ENCODE assay signal across 9 cellular contexts in the genomic region with DNA sequence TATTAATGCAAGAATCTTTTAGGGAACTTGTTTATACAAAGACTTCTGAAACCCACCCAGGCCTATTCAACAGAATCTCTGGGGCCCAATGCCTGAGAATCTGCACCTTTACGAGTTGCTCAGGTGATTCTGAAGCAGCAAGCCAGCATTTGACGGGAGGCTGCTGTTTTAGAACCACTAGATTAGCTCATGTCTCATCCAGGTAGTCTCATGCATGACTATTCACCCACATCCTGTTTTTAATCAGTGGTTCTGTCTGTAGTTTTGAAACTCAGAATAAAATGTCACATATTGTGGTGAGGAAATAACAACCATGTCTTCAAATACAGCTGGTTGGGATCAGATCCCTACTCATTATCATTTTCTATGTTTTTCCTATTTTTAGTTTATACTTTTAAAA. TPM values are rescaled to one million over a fixed set of nuclear protein-coding genes. Genes with fewer than 3 reads are reported as not detected.
DNase-seq lines count a peak whose midpoint lies in the region; ATAC-seq and TF ChIP-seq lines count a peak whose summit lies in the region.
"Had no signal": no experiment of that assay in that cellular context is flagged by ENCODE, and none has a peak within 500 bp of the region (broad histone marks: within the 10 kb centered on the region; RNA-seq: fewer than 3 reads in every experiment).

No MANE protein-coding gene starts in this region.

- H3K4me3 ChIP-seq in naive thymus-derived CD4-positive, alpha-beta T cell (ENCODE audit: low read length), result peak overlapping the region; percentile 7
- H3K4me3 ChIP-seq in GM23338, result no peak overlapping the region
- H3K4me3 ChIP-seq: cardiac muscle cell had no signal

- peaks cover 6% of the 10 kb centered on the region; the same call in 1 of the 2 replicates for H3K9me2 ChIP-seq in GM23338 (ENCODE audit: insufficient read depth)

- peaks cover 33 to 55% of the 10 kb centered on the region in 2 donors for H3K4me1 ChIP-seq in naive thymus-derived CD4-positive, alpha-beta T cell (ENCODE audit: control insufficient read depth in 2 of 2, insufficient read depth in 2 of 2, low read length in 2 of 2)
- H3K4me1 ChIP-seq in GM23338 (ENCODE audit: insufficient read depth), result no peaks in the 10 kb centered on the region

- intact Hi-C loops in CD4-positive, alpha-beta T cell (cut with DNase I, micrococcal nuclease), result loop anchor here in 1 of 2 experiments (1.0 to 5.0 kb wide), 4 partner anchors 9 to 42 kb away; no protein-coding TSS in a partner anchor
- intact Hi-C loops in naive thymus-derived CD4-positive, alpha-beta T cell (cut with micrococcal nuclease), result loop anchor here (1.0 to 10.0 kb wide), 13 partner anchors 8 to 1070 kb away; a partner anchor contains a TSS

- TF ChIP-seq CTCF in CD4-positive, alpha-beta T cell (IDR thresholded peaks at IDR 0.05), result no peak
- TF ChIP-seq CTCF in GM23338 (conservative IDR thresholded peaks at IDR 0.05; ENCODE audit: low read depth in 2 of 2), result no peak

- H4K20me1 ChIP-seq in GM23338 (replicated peaks; ENCODE audit: insufficient read depth), result no peaks in the 10 kb centered on the region

- no peaks in the 10 kb centered on the region for H3K79me2 ChIP-seq in GM23338 (replicated peaks; ENCODE audit: insufficient read depth)

- peaks cover 82% of the 10 kb centered on the region for H3K4me1 Mint-ChIP-seq in CD4-positive, alpha-beta T cell (ENCODE audit: low read depth)
- H3K4me1 Mint-ChIP-seq in naive thymus-derived CD4-positive, alpha-beta T cell, result peaks cover 31 to 82% (median 77%) of the 10 kb centered on the region in 7 donors
- no peaks in the 10 kb centered on the region for H3K4me1 Mint-ChIP-seq in GM23338

- CTCF ChIA-PET in CD4-positive, alpha-beta T cell (lab: Charles Lee), result interaction anchor here (0.8 to 3.0 kb wide), 5 partner anchors 9 to 77 kb away, joined by 3 to 24 read pairs (median 4); no protein-coding TSS in a partner anchor
- CTCF ChIA-PET in naive thymus-derived CD4-positive, alpha-beta T cell (lab: Charles Lee), result interaction anchor here (0.8 to 3.2 kb wide), 13 partner anchors 9 to 77 kb away, joined by 3 to 19 read pairs (median 5); a partner anchor contains a TSS

- H3K27me3 Mint-ChIP-seq in CD4-positive, alpha-beta T cell, result no peaks in the 10 kb centered on the region
- no peaks in the 10 kb centered on the region for H3K27me3 Mint-ChIP-seq in naive thymus-derived CD4-positive, alpha-beta T cell
- no peaks in the 10 kb centered on the region for H3K27me3 Mint-ChIP-seq in GM23338 (ENCODE audit: insufficient read depth, low read depth, poor library complexity)

- peak overlapping the region; percentile 94 for H3K27ac ChIP-seq in CD4-positive, alpha-beta T cell (ENCODE audit: low read depth, low read length)
- H3K27ac ChIP-seq in naive thymus-derived CD4-positive, alpha-beta T cell (ENCODE audit: low read depth, low read length), result peak overlapping the region; percentile 75
- no peak overlapping the region for H3K27ac ChIP-seq in GM23338 (ENCODE audit: low read depth)
- H3K27ac ChIP-seq: cardiac muscle cell had no signal

- peak; percentile 91 for ATAC-seq in CD4-positive, alpha-beta T cell (ENCODE audit: poor library complexity)
- ATAC-seq in GM21367 (IDR thresholded peaks at IDR 0.05; ENCODE audit: unreplicated experiment) (peak; percentile 98), HG03571 (IDR thresholded peaks at IDR 0.05; ENCODE audit: unreplicated experiment) (peak; percentile 100), GM23338 (no peak)
- peak; percentile 98 for ATAC-seq in naive thymus-derived CD4-positive, alpha-beta T cell

- POLR2A ChIA-PET in CD4-positive, alpha-beta T cell (lab: Charles Lee), result interaction anchor here (0.5 to 9.7 kb wide), 36 partner anchors 9 to 1059 kb away, joined by 3 to 258 read pairs (median 5); a partner anchor contains a TSS
- POLR2A ChIA-PET in naive thymus-derived CD4-positive, alpha-beta T cell (lab: Charles Lee), result interaction anchor here (0.6 to 18.5 kb wide), 22 partner anchors 9 to 82 kb away, joined by 3 to 810 read pairs (median 5); a partner anchor contains a TSS

- no peaks in the 10 kb centered on the region for H3F3A ChIP-seq in GM23338 (replicated peaks; ENCODE audit: low read depth)

- H3K9me3 ChIP-seq in CD4-positive, alpha-beta T cell (ENCODE audit: control insufficient read depth, low read length), result peaks cover 7% of the 10 kb centered on the region
- peaks cover 0 to 18% (median 7%) of the 10 kb centered on the region in 3 experiments for H3K9me3 ChIP-seq in naive thymus-derived CD4-positive, alpha-beta T cell (ENCODE audit: control insufficient read depth in 2 of 3, low read length in 3 of 3)

- H3K4me2 ChIP-seq in GM23338, result no peak overlapping the region

- DNase-seq in CD4-positive, alpha-beta T cell, result peak; percentile 53 to 79 (median 64)
- peak; percentile 37 for DNase-seq in activated T-cell treated with anti-CD3 and anti-CD28 coated beads for 1 hour (ENCODE audit: low read depth)
- peak in 8 of 9 donors; percentile 44 to 92 (median 88) for DNase-seq in naive thymus-derived CD4-positive, alpha-beta T cell
- no peak for DNase-seq in KG1 (lab: John Stamatoyannopoulos, UW)
- DNase-seq in pons (ENCODE audit: low spot score), result no peak
- no peak for DNase-seq in GM23338 (ENCODE audit: low spot score)

- H3K27ac Mint-ChIP-seq in CD4-positive, alpha-beta T cell, result peak overlapping the region; percentile 99
- peak overlapping the region; percentile 91 to 100 (median 99) for H3K27ac Mint-ChIP-seq in naive thymus-derived CD4-positive, alpha-beta T cell
- no peak overlapping the region for H3K27ac Mint-ChIP-seq in GM23338

- no peaks in the 10 kb centered on the region for H3K36me3 ChIP-seq in naive thymus-derived CD4-positive, alpha-beta T cell (ENCODE audit: control insufficient read depth in 2 of 3, insufficient read depth in 3 of 3, low read length in 3 of 3)
- no peaks in the 10 kb centered on the region for H3K36me3 ChIP-seq in GM23338 (ENCODE audit: insufficient read depth)
- H3K36me3 ChIP-seq: cardiac muscle cell had no signal

- H2AFZ ChIP-seq in GM23338, result no peak overlapping the region

- H3K4me3 Mint-ChIP-seq in CD4-positive, alpha-beta T cell, result peak overlapping the region; percentile 74
- peak overlapping the region; percentile 8 to 83 (median 74) for H3K4me3 Mint-ChIP-seq in naive thymus-derived CD4-positive, alpha-beta T cell
- no peak overlapping the region for H3K4me3 Mint-ChIP-seq in GM23338

- H3K36me3 Mint-ChIP-seq in CD4-positive, alpha-beta T cell (ENCODE audit: low read depth), result peaks cover 81% of the 10 kb centered on the region
- H3K36me3 Mint-ChIP-seq in naive thymus-derived CD4-positive, alpha-beta T cell, result peaks cover 28 to 72% (median 37%) of the 10 kb centered on the region in 5 donors
- no peaks in the 10 kb centered on the region for H3K36me3 Mint-ChIP-seq in GM23338 (ENCODE audit: low read depth)

- peaks cover 32% of the 10 kb centered on the region for H3K9me3 Mint-ChIP-seq in CD4-positive, alpha-beta T cell
- H3K9me3 Mint-ChIP-seq in naive thymus-derived CD4-positive, alpha-beta T cell, result peaks cover 9 to 58% (median 42%) of the 10 kb centered on the region in 11 donors
- H3K9me3 Mint-ChIP-seq in GM23338, result peaks cover 2% of the 10 kb centered on the region; the same call in 1 of the 3 replicates

- H3K27me3 ChIP-seq in CD4-positive, alpha-beta T cell (ENCODE audit: control insufficient read depth, insufficient read depth, low read length), result no peaks in the 10 kb centered on the region
- no peaks in the 10 kb centered on the region for H3K27me3 ChIP-seq in naive thymus-derived CD4-positive, alpha-beta T cell (ENCODE audit: control insufficient read depth in 2 of 2, insufficient read depth in 2 of 2, low read length in 2 of 2)
- no peaks in the 10 kb centered on the region for H3K27me3 ChIP-seq in GM23338 (ENCODE audit: insufficient read depth)
- H3K27me3 ChIP-seq: cardiac muscle cell had no signal

TF ChIP-seq in GM23338, 12 proteins besides CTCF, POLR2A, EP300 and RAD21 (continues in another document):
- TF ChIP-seq EZH2phosphoT487 (IDR thresholded peaks at IDR 0.05; ENCODE audit: unreplicated experiment), result no peak
- no peak for TF ChIP-seq JUNB (IDR thresholded peaks at IDR 0.05; ENCODE audit: unreplicated experiment)
- TF ChIP-seq ZNF331 (CRISPR knock-in tag; IDR thresholded peaks at IDR 0.05; ENCODE audit: low read depth), result no peak
- TF ChIP-seq, protein P1, sequence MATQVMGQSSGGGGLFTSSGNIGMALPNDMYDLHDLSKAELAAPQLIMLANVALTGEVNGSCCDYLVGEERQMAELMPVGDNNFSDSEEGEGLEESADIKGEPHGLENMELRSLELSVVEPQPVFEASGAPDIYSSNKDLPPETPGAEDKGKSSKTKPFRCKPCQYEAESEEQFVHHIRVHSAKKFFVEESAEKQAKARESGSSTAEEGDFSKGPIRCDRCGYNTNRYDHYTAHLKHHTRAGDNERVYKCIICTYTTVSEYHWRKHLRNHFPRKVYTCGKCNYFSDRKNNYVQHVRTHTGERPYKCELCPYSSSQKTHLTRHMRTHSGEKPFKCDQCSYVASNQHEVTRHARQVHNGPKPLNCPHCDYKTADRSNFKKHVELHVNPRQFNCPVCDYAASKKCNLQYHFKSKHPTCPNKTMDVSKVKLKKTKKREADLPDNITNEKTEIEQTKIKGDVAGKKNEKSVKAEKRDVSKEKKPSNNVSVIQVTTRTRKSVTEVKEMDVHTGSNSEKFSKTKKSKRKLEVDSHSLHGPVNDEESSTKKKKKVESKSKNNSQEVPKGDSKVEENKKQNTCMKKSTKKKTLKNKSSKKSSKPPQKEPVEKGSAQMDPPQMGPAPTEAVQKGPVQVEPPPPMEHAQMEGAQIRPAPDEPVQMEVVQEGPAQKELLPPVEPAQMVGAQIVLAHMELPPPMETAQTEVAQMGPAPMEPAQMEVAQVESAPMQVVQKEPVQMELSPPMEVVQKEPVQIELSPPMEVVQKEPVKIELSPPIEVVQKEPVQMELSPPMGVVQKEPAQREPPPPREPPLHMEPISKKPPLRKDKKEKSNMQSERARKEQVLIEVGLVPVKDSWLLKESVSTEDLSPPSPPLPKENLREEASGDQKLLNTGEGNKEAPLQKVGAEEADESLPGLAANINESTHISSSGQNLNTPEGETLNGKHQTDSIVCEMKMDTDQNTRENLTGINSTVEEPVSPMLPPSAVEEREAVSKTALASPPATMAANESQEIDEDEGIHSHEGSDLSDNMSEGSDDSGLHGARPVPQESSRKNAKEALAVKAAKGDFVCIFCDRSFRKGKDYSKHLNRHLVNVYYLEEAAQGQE (IDR thresholded peaks at IDR 0.05; ENCODE audit: unreplicated experiment), result no peak
- no peak for TF ChIP-seq ZNF114 (CRISPR knock-in tag; IDR thresholded peaks at IDR 0.05)
- TF ChIP-seq STAT1 (IDR thresholded peaks at IDR 0.05; ENCODE audit: unreplicated experiment), result no peak

RNA-seq across cellular contexts. Expression of a gene that starts 39.5 kb away (rescaled TPM):
- 100 to 1,000 TPM; 474 to 490 TPM for total RNA-seq in CD4-positive, alpha-beta T cell
- total RNA-seq in naive thymus-derived CD4-positive, alpha-beta T cell, result 100 to 1,000 TPM; 290 to 406 (median 363) TPM
- polyA plus RNA-seq in naive thymus-derived CD4-positive, alpha-beta T cell, result 100 to 1,000 TPM; 170 to 270 TPM
- not detected in 2 replicates for total RNA-seq in GM23338 (2014; rRNA removed; shearing (Covaris generic))
- polyA plus RNA-seq in GM23338 (2016; fragmentation: Nextera tagmentation; extraction: Ambion mirVana), result 0.28 TPM in 1 of 2 replicates, not detected in the other
- total RNA-seq: cardiac muscle cell had no signal
- polyA plus RNA-seq: cardiac muscle cell had no signal

Comparison
In these comparisons a context has a peak if more than half of its experiments do, and no peak if none do; other contexts are left out.
1. DNase-seq: peak in CD4-positive, alpha-beta T cell (10 of 10), activated T-cell treated with anti-CD3 and anti-CD28 coated beads for 1 hour (single experiment) and naive thymus-derived CD4-positive, alpha-beta T cell (8 of 9); none in KG1 (single experiment), pons (single experiment) and GM23338 (single experiment).
2. RNA of a gene that starts 39.5 kb away (total RNA-seq): 474 to 490 TPM in CD4-positive, alpha-beta T cell and 290 to 406 TPM in naive thymus-derived CD4-positive, alpha-beta T cell; not detected in GM23338; every median in the first group is over 100 times any median in the second.